ENCODE assay signal across 16 cellular contexts in genomic region chr6:52610745-52611355, GRCh38. TPM values are rescaled to one million over a fixed set of nuclear protein-coding genes. Genes with fewer than 3 reads are reported as not detected.
DNase-seq lines count a peak whose midpoint lies in the region; ATAC-seq and TF ChIP-seq lines count a peak whose summit lies in the region.
"Had no signal": no experiment of that assay in that cellular context is flagged by ENCODE, and none has a peak within 500 bp of the region (broad histone marks: within the 10 kb centered on the region; RNA-seq: fewer than 3 reads in every experiment).

No MANE protein-coding gene starts in this region.

- H3K27ac Mint-ChIP-seq in naive thymus-derived CD8-positive, alpha-beta T cell, result no peak overlapping the region
- H3K27ac Mint-ChIP-seq: CD14-positive monocyte, memory B cell had no signal

- no peak overlapping the region for H3K4me3 ChIP-seq in HCT116 (replicated peaks in 1 of 2; ENCODE audit: low read depth in 1 of 2, low read length in 2 of 2)
- H3K4me3 ChIP-seq in PC-3 (ENCODE audit: low read length), result no peak overlapping the region
- no peak overlapping the region for H3K4me3 ChIP-seq in epithelial cell of esophagus (ENCODE audit: low read length)
- H3K4me3 ChIP-seq: HAP-1 had no signal

- H3K9me3 Mint-ChIP-seq in naive thymus-derived CD8-positive, alpha-beta T cell, result peaks cover 0 to 8% (median 2%) of the 10 kb centered on the region in 9 donors

- H3K36me3 ChIP-seq in HCT116 (ENCODE audit: control insufficient read depth in 1 of 2, insufficient read depth in 2 of 2, low read length in 2 of 2) (no peaks in the 10 kb centered on the region), PC-3 (ENCODE audit: low read depth, low read length) (no peaks in the 10 kb centered on the region)
- H3K36me3 ChIP-seq: HAP-1 had no signal

- H3K79me2 ChIP-seq in HCT116 (ENCODE audit: insufficient read depth, low read length) (no peaks in the 10 kb centered on the region), PC-3 (ENCODE audit: low read length) (no peaks in the 10 kb centered on the region)

- POLR2A ChIA-PET in HCT116 (lab: Charles Lee) (no interaction called here), PC-3 (lab: Charles Lee; ENCODE audit: unreplicated experiment) (no interaction called here)
- POLR2A ChIA-PET in naive thymus-derived CD8-positive, alpha-beta T cell (lab: Charles Lee), result no interaction called here

- H3K27me3 ChIP-seq in HCT116 (ENCODE audit: insufficient read depth, low read length) (no peaks in the 10 kb centered on the region), PC-3 (ENCODE audit: low read length) (no peaks in the 10 kb centered on the region)

- TF ChIP-seq CTCF in HCT116 (IDR thresholded peaks at IDR 0.05 in 2 of 3, conservative IDR thresholded peaks at IDR 0.05 in 1 of 3; ENCODE audit: borderline replicate concordance in 1 of 3, insufficient read depth in 1 of 3, low read depth in 2 of 3, low read length in 2 of 3) (no peak), PC-3 (conservative IDR thresholded peaks at IDR 0.05; ENCODE audit: low read depth, low read length) (no peak), epithelial cell of esophagus (IDR thresholded peaks at IDR 0.05; ENCODE audit: insufficient read depth, low read depth, low read length, missing control alignments) (no peak)

- H2AFZ ChIP-seq in HCT116 (ENCODE audit: low read depth, low read length, poor library complexity, severe bottlenecking) (peak overlapping the region; percentile 63), PC-3 (ENCODE audit: low read length) (no peak overlapping the region)

- peaks cover 0 to 7% (median 0%) of the 10 kb centered on the region in 5 donors for H3K27me3 Mint-ChIP-seq in naive thymus-derived CD8-positive, alpha-beta T cell

- no peak overlapping the region for H3K4me3 Mint-ChIP-seq in naive thymus-derived CD8-positive, alpha-beta T cell
- H3K4me3 Mint-ChIP-seq: CD14-positive monocyte, memory B cell had no signal

- peak; percentile 68; the same call in 1 of the 2 replicates for ATAC-seq in HCT116
- ATAC-seq in PC-3, result peak; percentile 84
- peak; percentile 44 to 50 for ATAC-seq in naive thymus-derived CD8-positive, alpha-beta T cell
- ATAC-seq in GM21515 (IDR thresholded peaks at IDR 0.05; ENCODE audit: unreplicated experiment), result no peak
- ATAC-seq in GM18858 (IDR thresholded peaks at IDR 0.05; ENCODE audit: unreplicated experiment), result no peak

- no peak for TF ChIP-seq RAD21 in HCT116 (IDR thresholded peaks at IDR 0.05; ENCODE audit: low read depth)

- no TSS peak for BruUV-seq in HCT116 (replicated peaks; lab: Mats Ljungman, UMichigan)
- BruUV-seq in PC-3 (replicated peaks; lab: Mats Ljungman, UMichigan), result no TSS peak

- H3K9me3 ChIP-seq in HCT116 (ENCODE audit: control insufficient read depth in 1 of 2, insufficient read depth in 1 of 2, low read depth in 1 of 2, low read length in 2 of 2) (no peaks in the 10 kb centered on the region), PC-3 (ENCODE audit: low read length) (no peaks in the 10 kb centered on the region)
- H3K9me3 ChIP-seq: HAP-1 had no signal

- no peaks in the 10 kb centered on the region for H4K20me1 ChIP-seq in HCT116 (ENCODE audit: insufficient read depth)
- no peaks in the 10 kb centered on the region for H4K20me1 ChIP-seq in PC-3 (ENCODE audit: low read length)

- H3K9me2 ChIP-seq in HCT116 (ENCODE audit: insufficient read depth), result no peaks in the 10 kb centered on the region
- no peaks in the 10 kb centered on the region for H3K9me2 ChIP-seq in PC-3 (replicated peaks; ENCODE audit: low read length)

- intact Hi-C loops in HCT116 (cut with micrococcal nuclease) (no loop called here), PC-3 (cut with micrococcal nuclease) (no loop called here), posterior vena cava (cut with DNase I) (loop anchor here in 1 of 2 donors (5.0 kb wide), 1 partner anchor 36 kb away; no protein-coding TSS in a partner anchor)

- no peaks in the 10 kb centered on the region for H3F3A ChIP-seq in PC-3 (ENCODE audit: low read length, unreplicated experiment)

- peaks cover 0 to 6% (median 0%) of the 10 kb centered on the region in 4 donors for H3K4me1 Mint-ChIP-seq in naive thymus-derived CD8-positive, alpha-beta T cell
- H3K4me1 Mint-ChIP-seq: memory B cell had no signal

- RAD21 ChIA-PET in HCT116 (lab: Charles Lee; ENCODE audit: low non-redundant PET in 1 of 2, low total read pairs in 2 of 2, uncharacterized antibody in 2 of 2, unreplicated experiment in 2 of 2), result no interaction called here

- H3K4me2 ChIP-seq in HCT116 (ENCODE audit: low read length) (peak overlapping the region; percentile 47), PC-3 (ENCODE audit: low read length) (no peak overlapping the region)

- CTCF ChIA-PET in HCT116 (lab: Charles Lee), result no interaction called here
- CTCF ChIA-PET in PC-3 (lab: Charles Lee), result no interaction called here

- no peaks in the 10 kb centered on the region for H3K36me3 Mint-ChIP-seq in naive thymus-derived CD8-positive, alpha-beta T cell
- H3K36me3 Mint-ChIP-seq: CD14-positive monocyte, memory B cell had no signal

- H3K4me1 ChIP-seq in HCT116 (ENCODE audit: control insufficient read depth in 1 of 2, insufficient read depth in 2 of 2, low read length in 2 of 2), result peaks cover 4 to 18% of the 10 kb centered on the region in 2 experiments; a peak in 3 of 4 replicates
- H3K4me1 ChIP-seq in PC-3 (ENCODE audit: insufficient read depth, low read length), result peaks cover 26% of the 10 kb centered on the region

- H3K27ac ChIP-seq in HCT116 (ENCODE audit: low read depth, low read length) (no peak overlapping the region), PC-3 (ENCODE audit: low read length) (no peak overlapping the region)

- H3K9ac ChIP-seq in HCT116 (ENCODE audit: low read length) (no peak overlapping the region), PC-3 (ENCODE audit: low read length) (no peak overlapping the region)

- TF ChIP-seq POLR2A in HCT116 (IDR thresholded peaks at IDR 0.05; ENCODE audit: borderline replicate concordance, extremely low read depth, insufficient read depth, insufficient read length), result no peak

- DNase-seq in HCT116 (ENCODE audit: low read depth, low spot score), result peak; percentile 16
- DNase-seq in PC-3, result peak; percentile 42
- peak; percentile 75 for DNase-seq in epithelial cell of esophagus (ENCODE audit: low read depth)
- DNase-seq in naive thymus-derived CD8-positive, alpha-beta T cell, result no peak
- no peak for DNase-seq in posterior vena cava (ENCODE audit: low spot score)
- no peak for DNase-seq in ACHN
- DNase-seq: activated CD4-positive, alpha-beta T cell treated with anti-CD3 and anti-CD28 coated beads, Interleukin-2, amount 50 U/mL, for 48 hours; activated effector memory CD4-positive, alpha-beta T cell treated with anti-CD3 and anti-CD28 coated beads, Interleukin-2, amount 50 U/mL, for 16 hours; NCI-H1436; NCI-H524 treated with DMSO at 0.1 percent for 48 hours; stimulated activated CD4-positive, alpha-beta T cell treated with anti-CD3 and anti-CD28 coated beads, Interleukin-12 subunit alpha, Interleukin-12 subunit beta, amount 100 ng/mL, for 4 hours had no signal

- in situ Hi-C loops in ACHN (cut with HindIII; ENCODE audit: low pct_ligation_motif_present, low pct_unique_long_range_greater_than_20kb, low sequenced_read_pairs), result no loop called here

TF ChIP-seq in HCT116, 20 proteins besides CTCF, POLR2A, EP300 and RAD21 (continues in another document):
- TF ChIP-seq REST (IDR thresholded peaks at IDR 0.05; ENCODE audit: low read depth) (no peak), EZH2phosphoT487 (IDR thresholded peaks at IDR 0.05; ENCODE audit: borderline replicate concordance) (no peak), CBX3 (IDR thresholded peaks at IDR 0.05; ENCODE audit: low read depth) (no peak), TCF7L2 (IDR thresholded peaks at IDR 0.05; ENCODE audit: borderline replicate concordance, extremely low read depth, insufficient read depth, insufficient read length) (peak; percentile 56), EZH2 (IDR thresholded peaks at IDR 0.05) (no peak), POLR2AphosphoS5 (IDR thresholded peaks at IDR 0.05; ENCODE audit: low read depth, low read length) (no peak), SRF (IDR thresholded peaks at IDR 0.05; ENCODE audit: low read depth) (no peak), JUND (IDR thresholded peaks at IDR 0.05) (peak; percentile 29; the same call in 1 of the 2 replicates)
- TF ChIP-seq, protein P1, sequence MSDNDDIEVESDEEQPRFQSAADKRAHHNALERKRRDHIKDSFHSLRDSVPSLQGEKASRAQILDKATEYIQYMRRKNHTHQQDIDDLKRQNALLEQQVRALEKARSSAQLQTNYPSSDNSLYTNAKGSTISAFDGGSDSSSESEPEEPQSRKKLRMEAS (IDR thresholded peaks at IDR 0.05), result no peak
- TF ChIP-seq, protein P2, sequence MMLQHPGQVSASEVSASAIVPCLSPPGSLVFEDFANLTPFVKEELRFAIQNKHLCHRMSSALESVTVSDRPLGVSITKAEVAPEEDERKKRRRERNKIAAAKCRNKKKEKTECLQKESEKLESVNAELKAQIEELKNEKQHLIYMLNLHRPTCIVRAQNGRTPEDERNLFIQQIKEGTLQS (IDR thresholded peaks at IDR 0.05), result no peak

RNA-seq across cellular contexts. Expression of gene TRAM2, which starts 34.0 kb away (rescaled TPM):
- total RNA-seq in HCT116 (2021; ENCODE audit: unreplicated experiment), result 21.3 TPM
- 9.5 and 10.8 TPM in 2 replicates for polyA plus RNA-seq in HCT116 (2012)
- 17.7 and 19.6 TPM in 2 replicates for total RNA-seq in PC-3 (2014; rRNA removed)
- total RNA-seq in naive thymus-derived CD8-positive, alpha-beta T cell, result 1 to 10 TPM; 9.4 to 9.9 TPM
- 1 to 10 TPM; 3.1 to 4.9 (median 3.3) TPM for polyA plus RNA-seq in naive thymus-derived CD8-positive, alpha-beta T cell
- 10 to 100 TPM; 40.8 to 46.9 TPM for total RNA-seq in posterior vena cava

Comparison
In these comparisons a context has a peak if more than half of its experiments do, and no peak if none do; other contexts are left out.
1. ATAC-seq: peak in HCT116 (single experiment), PC-3 (single experiment) and naive thymus-derived CD8-positive, alpha-beta T cell (2 of 2); none in GM21515 (single experiment) and GM18858 (single experiment).
2. DNase-seq: peak in HCT116 (single experiment), PC-3 (single experiment) and epithelial cell of esophagus (single experiment); none in naive thymus-derived CD8-positive, alpha-beta T cell (0 of 10), posterior vena cava (single experiment) and ACHN (single experiment).